25 cellular contexts compared by ENCODE assay signal in the genomic region with DNA sequence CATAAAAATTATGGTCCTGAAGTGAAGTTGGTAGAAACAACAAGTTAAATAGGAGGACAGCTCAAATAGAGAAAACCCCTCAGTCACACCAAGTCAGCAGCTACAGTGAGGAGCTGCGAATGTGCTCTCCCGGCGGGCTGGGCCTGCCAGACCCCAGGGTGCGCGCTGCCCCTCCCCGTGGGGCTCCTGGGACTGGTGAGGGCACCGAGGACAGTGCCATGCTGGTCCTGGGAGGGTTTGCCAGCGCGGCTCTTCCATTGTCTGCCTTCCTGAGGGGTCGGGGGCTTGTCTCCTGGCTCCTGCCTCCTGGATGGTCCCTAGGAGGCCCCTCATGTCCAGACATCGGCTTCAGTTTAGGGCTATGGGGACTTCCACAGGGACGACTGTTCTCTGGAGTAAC.
"Had no signal": no experiment of that assay in that cellular context is flagged by ENCODE, and none has a peak within 500 bp of the region (broad histone marks: within the 10 kb centered on the region; RNA-seq: fewer than 3 reads in every experiment).

No MANE protein-coding gene starts in this region.

- H3K4me1 Mint-ChIP-seq: activated B cell treated with CpG ODN at 0.5 μM for 24 hours, immature natural killer cell, naive B cell had no signal

- H3K9me3 Mint-ChIP-seq: activated B cell treated with CpG ODN at 0.5 μM for 24 hours; activated naive CD4-positive, alpha-beta T cell treated with anti-CD3 and anti-CD28 coated beads, Interleukin-2, amount 50 U/mL, for 24 hours; naive B cell; stimulated activated naive CD8-positive, alpha-beta T cell treated with anti-CD3 and anti-CD28 coated beads, Interleukin-15, Interleukin-2, amounts not matched to agents 100 ng/mL and 50 ng/mL, for 24 hours; T-cell; T-helper 2 cell treated with Interferon-gamma antibody and Interleukin-4, amounts not matched to agents 5 μg/mL and 100 μg/mL, for 36 hours had no signal

- H3K36me3 ChIP-seq: adrenal gland, colonic mucosa, gastrocnemius medialis, right lobe of liver, tibial artery, upper lobe of right lung had no signal

- H3K4me3 ChIP-seq: adrenal gland, body of pancreas, colonic mucosa, gastrocnemius medialis, right lobe of liver, tibial artery, upper lobe of right lung had no signal

- H3K4me1 ChIP-seq: adrenal gland, body of pancreas, colonic mucosa, gastrocnemius medialis, right lobe of liver, tibial artery, upper lobe of right lung had no signal

- H3K27me3 ChIP-seq: adrenal gland, body of pancreas, colonic mucosa, right lobe of liver, upper lobe of right lung had no signal

- H3K36me3 Mint-ChIP-seq: immature natural killer cell had no signal

- H3K4me3 Mint-ChIP-seq: activated B cell treated with CpG ODN at 0.5 μM for 24 hours; activated naive CD4-positive, alpha-beta T cell treated with anti-CD3 and anti-CD28 coated beads, Interleukin-2, amount 50 U/mL, for 24 hours; immature natural killer cell; naive B cell; stimulated activated naive CD8-positive, alpha-beta T cell treated with anti-CD3 and anti-CD28 coated beads, Interleukin-15, Interleukin-2, amounts not matched to agents 100 ng/mL and 50 ng/mL, for 24 hours; T-helper 2 cell treated with Interferon-gamma antibody and Interleukin-4, amounts not matched to agents 5 μg/mL and 100 μg/mL, for 36 hours had no signal

- H3K9me3 ChIP-seq: adrenal gland, body of pancreas, colonic mucosa, gastrocnemius medialis, right lobe of liver, tibial artery, upper lobe of right lung had no signal

- DNase-seq: activated B cell treated with CpG ODN at 0.5 μM for 24 hours; activated effector memory CD4-positive, alpha-beta T cell treated with anti-CD3 and anti-CD28 coated beads, Interleukin-2, amount 50 U/mL, for 16 hours; activated T-cell treated with anti-CD3 and anti-CD28 coated beads for 4 hours; adrenal gland; body of pancreas; colonic mucosa; effector CD8-positive, alpha-beta T cell; erythroblast; gastrocnemius medialis; hypothalamus; immature natural killer cell; kidney; left colon; mammary epithelial cell; naive B cell; right lobe of liver; stimulated activated CD4-positive, alpha-beta T cell treated with anti-CD3 and anti-CD28 coated beads, Interleukin-12 subunit alpha, Interleukin-12 subunit beta, amount 100 ng/mL, for 4 hours; stimulated activated CD4-positive, alpha-beta T cell treated with anti-CD3 and anti-CD28 coated beads, Interleukin-4, amount 100 ng/mL, for 1 hour; T-cell; tibial artery; upper lobe of right lung had no signal

- H3K27ac ChIP-seq: adrenal gland, body of pancreas, colonic mucosa, gastrocnemius medialis, right lobe of liver, tibial artery, upper lobe of right lung had no signal

- H3K27me3 Mint-ChIP-seq: activated naive CD4-positive, alpha-beta T cell treated with anti-CD3 and anti-CD28 coated beads, Interleukin-2, amount 50 U/mL, for 24 hours; stimulated activated naive CD8-positive, alpha-beta T cell treated with anti-CD3 and anti-CD28 coated beads, Interleukin-15, Interleukin-2, amounts not matched to agents 100 ng/mL and 50 ng/mL, for 24 hours had no signal

- H3K27ac Mint-ChIP-seq: activated B cell treated with CpG ODN at 0.5 μM for 24 hours; immature natural killer cell; naive B cell; progenitor cell of endocrine pancreas; stimulated activated naive CD8-positive, alpha-beta T cell treated with anti-CD3 and anti-CD28 coated beads, Interleukin-15, Interleukin-2, amounts not matched to agents 100 ng/mL and 50 ng/mL, for 24 hours had no signal

- ATAC-seq: body of pancreas, gastrocnemius medialis, left colon, right lobe of liver, T-cell, upper lobe of right lung had no signal
